In the genomic region with DNA sequence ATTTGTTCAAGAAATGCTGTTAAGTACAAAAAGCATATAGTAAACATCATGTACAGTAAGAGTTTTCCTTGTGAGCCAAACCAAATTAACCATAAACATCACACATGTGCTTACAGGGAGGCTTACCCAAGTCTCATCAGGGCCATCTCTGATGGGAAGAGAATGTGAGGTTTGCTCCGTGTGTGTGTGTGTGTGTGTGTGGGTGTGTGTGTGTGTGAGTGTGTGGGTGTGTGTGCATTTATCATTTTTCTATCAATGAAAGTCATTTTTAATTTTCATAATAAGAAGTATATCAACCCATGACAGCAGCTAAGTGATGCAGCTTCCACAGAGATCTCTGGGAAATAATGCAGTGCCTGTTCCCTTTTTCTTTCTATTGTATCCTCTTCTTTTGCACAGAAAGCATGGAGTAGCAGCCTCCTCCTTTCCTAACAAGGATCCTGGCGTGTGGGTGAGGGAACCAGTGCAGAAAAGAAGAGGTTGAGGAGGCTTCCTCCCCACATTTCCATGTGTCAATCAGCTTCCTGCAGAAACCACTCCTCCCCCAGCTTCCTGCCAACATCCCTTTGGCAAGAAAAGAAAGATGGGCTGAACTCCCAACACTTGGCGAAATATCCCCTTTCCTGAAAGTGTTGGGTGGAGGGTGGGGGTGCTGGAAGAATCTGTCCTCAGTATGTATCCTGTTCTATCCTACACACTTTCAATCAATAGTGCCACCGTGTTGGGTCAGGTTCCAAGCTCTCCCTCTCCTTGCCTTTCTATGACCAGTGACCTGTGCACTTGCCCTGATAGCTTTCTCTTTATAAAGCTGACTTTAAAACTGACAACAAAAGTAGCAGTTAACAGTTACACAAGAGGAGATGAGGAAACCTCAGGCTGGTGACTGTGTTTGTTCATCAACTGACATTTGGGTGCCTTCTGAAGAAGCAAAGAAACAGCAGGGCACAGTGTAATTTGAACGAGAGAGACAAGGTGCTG, we compare ENCODE assay signal across 1 cellular context.
A peak's percentile ranks its signal among the peaks of the same experiment; 100 is the strongest.
TF ChIP-seq lines count a peak whose summit lies in the region.

No MANE protein-coding gene starts in this region.

TF ChIP-seq in HEK293, 187 proteins besides CTCF, POLR2A, EP300 and RAD21 (continued from another document):
- TF ChIP-seq, protein P1, sequence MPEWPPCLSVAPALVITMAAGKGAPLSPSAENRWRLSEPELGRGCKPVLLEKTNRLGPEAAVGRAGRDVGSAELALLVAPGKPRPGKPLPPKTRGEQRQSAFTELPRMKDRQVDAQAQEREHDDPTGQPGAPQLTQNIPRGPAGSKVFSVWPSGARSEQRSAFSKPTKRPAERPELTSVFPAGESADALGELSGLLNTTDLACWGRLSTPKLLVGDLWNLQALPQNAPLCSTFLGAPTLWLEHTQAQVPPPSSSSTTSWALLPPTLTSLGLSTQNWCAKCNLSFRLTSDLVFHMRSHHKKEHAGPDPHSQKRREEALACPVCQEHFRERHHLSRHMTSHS (tag by site-specific recombination; IDR thresholded peaks at IDR 0.05) = no peak
- TF ChIP-seq KLF9 (tag by site-specific recombination; IDR thresholded peaks at IDR 0.05; ENCODE audit: low read depth) = no peak
- TF ChIP-seq ZFP37 (tag by site-specific recombination; IDR thresholded peaks at IDR 0.05) = no peak
- peak; percentile 95 for TF ChIP-seq EGR2 (tag by site-specific recombination; IDR thresholded peaks at IDR 0.05; ENCODE audit: low read depth)
- peak; percentile 86 for TF ChIP-seq ZFHX2 (tag by site-specific recombination; conservative IDR thresholded peaks at IDR 0.05)
- TF ChIP-seq ZNF37A (tag by site-specific recombination; IDR thresholded peaks at IDR 0.05) = no peak
- no peak for TF ChIP-seq ZNF114 (tag by site-specific recombination; IDR thresholded peaks at IDR 0.05)
- no peak for TF ChIP-seq ZFP3 (tag by site-specific recombination; IDR thresholded peaks at IDR 0.05; ENCODE audit: low read depth)
